ENCODE assay signal across 13 cellular contexts in the genomic region with DNA sequence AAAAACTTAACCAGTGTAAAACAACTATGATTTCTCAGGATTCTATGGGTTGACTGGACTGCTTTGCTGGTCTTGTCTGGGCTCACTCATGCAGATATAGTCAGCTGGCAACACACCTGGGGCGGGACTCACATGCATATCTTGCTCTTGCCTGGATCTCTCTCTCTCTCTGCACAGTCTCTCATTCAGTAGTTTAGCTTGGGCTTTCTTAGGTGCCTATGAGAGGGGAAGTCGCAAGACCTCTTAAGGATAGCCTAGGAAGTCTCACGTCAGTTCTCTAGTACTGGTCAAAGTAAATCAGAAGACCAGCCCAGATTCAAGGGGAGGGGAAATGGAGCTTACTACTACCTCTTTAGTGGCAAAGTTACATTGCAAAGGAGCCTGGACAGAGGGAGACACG. TPM values are rescaled to one million over a fixed set of nuclear protein-coding genes. Genes with fewer than 3 reads are reported as not detected.
A peak's percentile ranks its signal among the peaks of the same experiment; 100 is the strongest.
DNase-seq lines count a peak whose midpoint lies in the region; ATAC-seq, FAIRE-seq and TF ChIP-seq lines count a peak whose summit lies in the region.
"Had no signal": no experiment of that assay in that cellular context is flagged by ENCODE, and none has a peak within 500 bp of the region (broad histone marks: within the 10 kb centered on the region; RNA-seq: fewer than 3 reads in every experiment).

No MANE protein-coding gene starts in this region.

- no peak overlapping the region for H3K18ac ChIP-seq in neuronal stem cell (ENCODE audit: low read length)

- no peak for TF ChIP-seq EP300 in HepG2 (IDR thresholded peaks at IDR 0.05; ENCODE audit: low read depth in 2 of 2, low read length in 2 of 2)
- TF ChIP-seq EP300 in HepG2 (CRISPR knock-in tag; IDR thresholded peaks at IDR 0.05; ENCODE audit: borderline replicate concordance): no peak

- peaks cover 0 to 4% of the 10 kb centered on the region in 2 experiments; a peak in 1 of 5 replicates for H3K36me3 ChIP-seq in HepG2 (replicated peaks in 1 of 2; ENCODE audit: control insufficient read depth in 1 of 2, insufficient read depth in 2 of 2, low read length in 2 of 2)
- H3K36me3 ChIP-seq in right lobe of liver: no peaks in the 10 kb centered on the region
- H3K36me3 ChIP-seq in thyroid gland: no peaks in the 10 kb centered on the region
- H3K36me3 ChIP-seq in neuronal stem cell (replicated peaks in 1 of 2; ENCODE audit: control insufficient read depth in 2 of 2, insufficient read depth in 2 of 2, low read length in 2 of 2): peaks cover 0 to 7% of the 10 kb centered on the region in 2 donors

- no peak for DNase-seq in HepG2 (ENCODE audit: low spot score)
- no peak for DNase-seq in right lobe of liver
- DNase-seq in activated B cell treated with CpG ODN at 0.5 μM for 24 hours: no peak
- DNase-seq in immature natural killer cell: no peak
- peak; percentile 60 to 67 for DNase-seq in thyroid gland
- DNase-seq in neuronal stem cell (ENCODE audit: low spot score): no peak
- DNase-seq in UCSD-AML1 (lab: John Stamatoyannopoulos, UW; ENCODE audit: unreplicated experiment): no peak
- no peak for DNase-seq in nucleus accumbens (lab: John Stamatoyannopoulos, UW)
- DNase-seq: NCI-H1048; NCI-H526 treated with DMSO at 0.1 percent for 48 hours; stimulated activated naive CD4-positive, alpha-beta T cell treated with Interleukin-2 at 50 U/mL for 16 hours had no signal

- peak overlapping the region; percentile 53 for H3K4me3 Mint-ChIP-seq in activated B cell treated with CpG ODN at 0.5 μM for 24 hours
- H3K4me3 Mint-ChIP-seq in immature natural killer cell: peak overlapping the region; percentile 33 to 98 (median 39)

- intact Hi-C loops in HepG2 (cut with micrococcal nuclease; ENCODE audit: unreplicated experiment) (no loop called here), right lobe of liver (cut with DNase I) (no loop called here), activated B cell treated with CpG ODN at 0.5 μM for 24 hours (cut with micrococcal nuclease) (no loop called here), thyroid gland (cut with DNase I) (no loop called here)

- no peaks in the 10 kb centered on the region for H3K27me3 Mint-ChIP-seq in activated B cell treated with CpG ODN at 0.5 μM for 24 hours
- H3K27me3 Mint-ChIP-seq in immature natural killer cell (ENCODE audit: low read depth in 3 of 3): peaks cover 6 to 8% (median 7%) of the 10 kb centered on the region in 3 donors

- H3K4me1 Mint-ChIP-seq in activated B cell treated with CpG ODN at 0.5 μM for 24 hours: peaks cover 32% of the 10 kb centered on the region
- H3K4me1 Mint-ChIP-seq in immature natural killer cell: peaks cover 38 to 53% of the 10 kb centered on the region in 2 donors

- no peaks in the 10 kb centered on the region; a peak in 2 of 5 replicates for H3K27me3 ChIP-seq in HepG2 (ENCODE audit: control insufficient read depth in 1 of 2, insufficient read depth in 2 of 2, low read length in 2 of 2)
- no peaks in the 10 kb centered on the region for H3K27me3 ChIP-seq in right lobe of liver
- H3K27me3 ChIP-seq in thyroid gland: no peaks in the 10 kb centered on the region
- peaks cover 0 to under 1% (median 0%) of the 10 kb centered on the region in 3 experiments for H3K27me3 ChIP-seq in neuronal stem cell (ENCODE audit: control insufficient read depth in 3 of 3, insufficient read depth in 3 of 3, low read depth in 1 of 3, low read length in 3 of 3)

- no peak for TF ChIP-seq RAD21 in HepG2 (CRISPR knock-in tag; IDR thresholded peaks at IDR 0.05)

- H3K9ac ChIP-seq in HepG2 (ENCODE audit: insufficient read depth, low read depth, low read length) (peak overlapping the region; percentile 38), neuronal stem cell (ENCODE audit: low read depth, low read length, poor library complexity) (no peak overlapping the region)

- no peak overlapping the region for H3K14ac ChIP-seq in neuronal stem cell (ENCODE audit: low read length)

- H2BK12ac ChIP-seq in neuronal stem cell (ENCODE audit: low read length): no peak overlapping the region

- in situ Hi-C loops in HepG2 (cut with HindIII; ENCODE audit: extremely low pct_ligation_motif_present, low pct_unique_long_range_greater_than_20kb): no loop called here

- H2AFZ ChIP-seq in HepG2 (ENCODE audit: low read length): no peak overlapping the region
- no peak overlapping the region for H2AFZ ChIP-seq in neuronal stem cell (ENCODE audit: low read length)

- H3K36me3 Mint-ChIP-seq in activated B cell treated with CpG ODN at 0.5 μM for 24 hours (ENCODE audit: low read depth): peaks cover 18% of the 10 kb centered on the region
- H3K36me3 Mint-ChIP-seq in immature natural killer cell: no peaks in the 10 kb centered on the region

- H3K4me1 ChIP-seq in HepG2 (ENCODE audit: insufficient read depth, low read length) (peaks cover 35% of the 10 kb centered on the region), right lobe of liver (peaks cover 0 to 15% (median 3%) of the 10 kb centered on the region in 4 donors), thyroid gland (peaks cover 14 to 22% of the 10 kb centered on the region in 2 donors), neuronal stem cell (ENCODE audit: control insufficient read depth in 2 of 2, insufficient read depth in 1 of 2, low read depth in 1 of 2, low read length in 2 of 2) (peaks cover 0 to 12% of the 10 kb centered on the region in 2 donors)

- H3K4me3 ChIP-seq in HepG2 (replicated peaks in 1 of 3; ENCODE audit: insufficient read depth in 1 of 3, low read depth in 2 of 3, low read length in 3 of 3) (peak overlapping the region in 2 of 3 experiments; percentile 19 to 95; a peak in 2 of 6 replicates), right lobe of liver (no peak overlapping the region), thyroid gland (replicated peaks in 1 of 3) (no peak overlapping the region), neuronal stem cell (ENCODE audit: low read length in 2 of 2) (no peak overlapping the region)

- POLR2A ChIA-PET in HepG2 (lab: Yijun Ruan, JAX): interaction anchor here (1.4 kb wide), 1 partner anchor 24 kb away, joined by 6 read pairs; no protein-coding TSS in a partner anchor
- POLR2A ChIA-PET in activated B cell treated with CpG ODN at 0.5 μM for 24 hours (lab: Charles Lee): interaction anchor here (0.6 to 1.1 kb wide), 2 partner anchors 24 to 116 kb away, joined by 4 to 6 read pairs; no protein-coding TSS in a partner anchor

- H4K20me1 ChIP-seq in HepG2 (ENCODE audit: insufficient read depth, low read length): no peaks in the 10 kb centered on the region

- H3K27ac Mint-ChIP-seq in activated B cell treated with CpG ODN at 0.5 μM for 24 hours: no peak overlapping the region
- H3K27ac Mint-ChIP-seq in immature natural killer cell: peak overlapping the region in 4 of 6 donors; percentile 0 to 76 (median 52)

- H2BK5ac ChIP-seq in neuronal stem cell (ENCODE audit: low read length): no peak overlapping the region

- no peak overlapping the region for H2BK15ac ChIP-seq in neuronal stem cell (ENCODE audit: low read length)

- no peak for TF ChIP-seq CTCF in HepG2 (CRISPR knock-in tag; IDR thresholded peaks at IDR 0.05)
- TF ChIP-seq CTCF in right lobe of liver (IDR thresholded peaks at IDR 0.05): no peak
- TF ChIP-seq CTCF in activated B cell treated with CpG ODN at 0.5 μM for 24 hours (IDR thresholded peaks at IDR 0.05): no peak
- TF ChIP-seq CTCF in thyroid gland (IDR thresholded peaks at IDR 0.05): no peak

- BruUV-seq in HepG2 (replicated peaks; lab: Mats Ljungman, UMichigan): no TSS peak

- H3K4ac ChIP-seq in neuronal stem cell (ENCODE audit: low read length): no peak overlapping the region

- no peak overlapping the region for H4K8ac ChIP-seq in neuronal stem cell (ENCODE audit: low read depth, low read length)

- CTCF ChIA-PET in HepG2 (lab: Yijun Ruan, JAX; ENCODE audit: low intra/inter-chr PET ratio, low total read pairs): no interaction called here
- CTCF ChIA-PET in activated B cell treated with CpG ODN at 0.5 μM for 24 hours (lab: Charles Lee): interaction anchor here (1.1 to 1.6 kb wide), 2 partner anchors 223 to 245 kb away, joined by 3 to 4 read pairs; no protein-coding TSS in a partner anchor

- no peak for FAIRE-seq in HepG2 (lab: Jason Lieb, UNC)
- FAIRE-seq: colon had no signal

- no peaks in the 10 kb centered on the region for H3K9me3 ChIP-seq in HepG2 (ENCODE audit: low read length)
- H3K9me3 ChIP-seq in right lobe of liver: no peaks in the 10 kb centered on the region
- no peaks in the 10 kb centered on the region for H3K9me3 ChIP-seq in thyroid gland
- no peaks in the 10 kb centered on the region for H3K9me3 ChIP-seq in neuronal stem cell (replicated peaks in 1 of 2; ENCODE audit: control insufficient read depth in 2 of 2, insufficient read depth in 1 of 2, low read depth in 1 of 2, low read length in 2 of 2)

- 78% methylated on average over 4 of the region's 4 CpGs for WGBS in HepG2 (ENCODE audit: low lambda C conversion rate)
- WGBS in right lobe of liver (ENCODE audit: insufficient coverage, low coverage, low lambda C conversion rate, missing lambda C conversion rate): 73% methylated on average over 3 of the region's 4 CpGs
- WGBS in thyroid gland, 2 donors: 37 to 57% methylated on average over 4 of the region's 4 CpGs
- WGBS in neuronal stem cell (ENCODE audit: extremely low coverage in 2 of 2, insufficient read length in 2 of 2, insufficient replicate concordance in 1 of 2), 2 donors: no CpG with 5 or more reads among the region's 4 CpGs

- H3K27ac ChIP-seq in HepG2 (ENCODE audit: extremely low read length, insufficient read depth, low read length) (no peak overlapping the region), right lobe of liver (no peak overlapping the region), thyroid gland (peak overlapping the region in 1 of 3 donors; percentile 3), neuronal stem cell (replicated peaks; ENCODE audit: low read length) (no peak overlapping the region)
- H3K27ac ChIP-seq: C4-2B had no signal

- no peak overlapping the region for H4K91ac ChIP-seq in neuronal stem cell (ENCODE audit: low read depth, low read length, poor library complexity)

- ATAC-seq in HepG2: no peak
- no peak for ATAC-seq in right lobe of liver
- no peak for ATAC-seq in activated B cell treated with CpG ODN at 0.5 μM for 24 hours (ENCODE audit: low read depth)

- no peak overlapping the region for H2AK5ac ChIP-seq in neuronal stem cell (ENCODE audit: low read depth, low read length)

- H3K79me1 ChIP-seq in neuronal stem cell (ENCODE audit: low read depth, low read length): no peaks in the 10 kb centered on the region

- H3K4me2 ChIP-seq in HepG2 (ENCODE audit: low read depth, low read length) (peak overlapping the region; percentile 73), neuronal stem cell (ENCODE audit: insufficient read depth, low read length, poor library complexity, severe bottlenecking) (no peak overlapping the region)

- H3K23ac ChIP-seq in neuronal stem cell (ENCODE audit: low read depth, low read length, poor library complexity): no peak overlapping the region

- TF ChIP-seq POLR2A in HepG2 (IDR thresholded peaks at IDR 0.05; ENCODE audit: insufficient read depth in 1 of 2, low read depth in 2 of 2, low read length in 2 of 2) (no peak), right lobe of liver (IDR thresholded peaks at IDR 0.05) (no peak), thyroid gland (IDR thresholded peaks at IDR 0.05) (no peak)

- peaks cover 61% of the 10 kb centered on the region for H3K79me2 ChIP-seq in HepG2 (ENCODE audit: insufficient read depth, low read length)

- no peak overlapping the region for H2BK120ac ChIP-seq in neuronal stem cell (ENCODE audit: low read depth, low read length)

- H3K9me3 Mint-ChIP-seq in activated B cell treated with CpG ODN at 0.5 μM for 24 hours: no peaks in the 10 kb centered on the region
- no peaks in the 10 kb centered on the region for H3K9me3 Mint-ChIP-seq in immature natural killer cell

RNA-seq across cellular contexts. Expression of a gene that starts 2.0 kb away (rescaled TPM):
- total RNA-seq in HepG2 (2016; rRNA removed; fragmentation: Illumina TruSeq; extraction: Trizol): 52.5 and 90.4 TPM in 2 replicates
- 17.0 and 18.1 TPM in 2 replicates for total RNA-seq in HepG2 (2016; cell fraction: cytosol; rRNA removed; fragmentation: Illumina TruSeq; extraction: Trizol; ENCODE audit: low read depth)
- total RNA-seq in HepG2 (2016; cell fraction: insoluble cytoplasmic fraction; rRNA removed; fragmentation: Illumina TruSeq; extraction: Trizol): 53.2 and 103 TPM in 2 replicates
- total RNA-seq in HepG2 (2016; cell fraction: membrane; rRNA removed; fragmentation: Illumina TruSeq; extraction: Trizol): 24.5 and 29.1 TPM in 2 replicates
- total RNA-seq in HepG2 (2016; cell fraction: nucleus; rRNA removed; fragmentation: Illumina TruSeq; extraction: Trizol): 26.7 and 28.0 TPM in 2 replicates
- polyA plus RNA-seq in HepG2 (2011; rRNA removed): 22.3 and 28.8 TPM in 2 replicates
- polyA plus RNA-seq in HepG2 (2011; cell fraction: cytosol; rRNA removed): 16.5 and 20.2 TPM in 2 replicates
- polyA plus RNA-seq in HepG2 (2011; cell fraction: nucleus; rRNA removed): 9.4 and 9.9 TPM in 2 replicates
- polyA plus RNA-seq in HepG2 (2012): 32.2 and 38.7 TPM in 2 replicates
- 13.9 and 15.1 TPM in 2 replicates for polyA plus RNA-seq in HepG2 (2016; cell fraction: cytosol; fragmentation: Illumina TruSeq; extraction: Trizol; ENCODE audit: low read depth)
- 67.6 and 70.2 TPM in 2 replicates for polyA plus RNA-seq in HepG2 (2016; cell fraction: insoluble cytoplasmic fraction; fragmentation: Illumina TruSeq; extraction: Trizol; ENCODE audit: low read depth)
- polyA plus RNA-seq in HepG2 (2016; cell fraction: membrane; fragmentation: Illumina TruSeq; extraction: Trizol; ENCODE audit: low read depth): 16.2 and 20.1 TPM in 2 replicates
- polyA plus RNA-seq in HepG2 (2016; cell fraction: nucleus; fragmentation: Illumina TruSeq; extraction: Trizol; ENCODE audit: insufficient read depth, low read depth): 23.3 and 23.6 TPM in 2 replicates
- polyA minus RNA-seq in HepG2 (2011; rRNA and poly(A)+ RNA removed; ENCODE audit: low replicate concordance): 7.8 and 11.4 TPM in 2 replicates
- 12.4 and 14.8 TPM in 2 replicates for polyA minus RNA-seq in HepG2 (2011; cell fraction: cytosol; rRNA and poly(A)+ RNA removed)
- polyA minus RNA-seq in HepG2 (2011; cell fraction: nucleus; rRNA and poly(A)+ RNA removed): 18.3 and 19.8 TPM in 2 replicates
- total RNA-seq in right lobe of liver: 10 to 100 TPM; 11.1 to 18.9 (median 14.7) TPM
- total RNA-seq in activated B cell treated with CpG ODN at 0.5 μM for 24 hours: 32.7 and 36.7 TPM in 2 replicates
- 10 to 100 TPM; 61.0 to 90.6 (median 71.1) TPM for polyA plus RNA-seq in immature natural killer cell
- total RNA-seq in thyroid gland: 10 to 100 TPM; 35.3 to 69.9 (median 50.4) TPM
- polyA plus RNA-seq in neuronal stem cell (2013, experiment 1 of 2): 47.5 TPM
- 46.9 TPM for polyA plus RNA-seq in neuronal stem cell (2013, experiment 2 of 2)

RNA-seq across cellular contexts. Expression of a gene that starts 26.4 kb away (rescaled TPM):
- total RNA-seq in HepG2 (2016; rRNA removed; fragmentation: Illumina TruSeq; extraction: Trizol): 25.2 and 37.9 TPM in 2 replicates
- 8.4 and 9.1 TPM in 2 replicates for total RNA-seq in HepG2 (2016; cell fraction: cytosol; rRNA removed; fragmentation: Illumina TruSeq; extraction: Trizol; ENCODE audit: low read depth)
- 25.9 and 35.0 TPM in 2 replicates for total RNA-seq in HepG2 (2016; cell fraction: insoluble cytoplasmic fraction; rRNA removed; fragmentation: Illumina TruSeq; extraction: Trizol)
- 22.0 and 27.4 TPM in 2 replicates for total RNA-seq in HepG2 (2016; cell fraction: membrane; rRNA removed; fragmentation: Illumina TruSeq; extraction: Trizol)
- 17.6 and 19.1 TPM in 2 replicates for total RNA-seq in HepG2 (2016; cell fraction: nucleus; rRNA removed; fragmentation: Illumina TruSeq; extraction: Trizol)
- polyA plus RNA-seq in HepG2 (2011; rRNA removed): 22.8 and 32.9 TPM in 2 replicates
- 19.1 and 19.4 TPM in 2 replicates for polyA plus RNA-seq in HepG2 (2011; cell fraction: cytosol; rRNA removed)
- polyA plus RNA-seq in HepG2 (2011; cell fraction: nucleus; rRNA removed): 8.3 and 11.2 TPM in 2 replicates
- 11.1 and 21.5 TPM in 2 replicates for polyA plus RNA-seq in HepG2 (2012)
- 1.1 and 1.4 TPM in 2 replicates for polyA plus RNA-seq in HepG2 (2016; cell fraction: cytosol; fragmentation: Illumina TruSeq; extraction: Trizol; ENCODE audit: low read depth)
- polyA plus RNA-seq in HepG2 (2016; cell fraction: insoluble cytoplasmic fraction; fragmentation: Illumina TruSeq; extraction: Trizol; ENCODE audit: low read depth): 22.9 and 24.1 TPM in 2 replicates
- 6.1 and 7.3 TPM in 2 replicates for polyA plus RNA-seq in HepG2 (2016; cell fraction: membrane; fragmentation: Illumina TruSeq; extraction: Trizol; ENCODE audit: low read depth)
- 12.3 and 15.5 TPM in 2 replicates for polyA plus RNA-seq in HepG2 (2016; cell fraction: nucleus; fragmentation: Illumina TruSeq; extraction: Trizol; ENCODE audit: insufficient read depth, low read depth)
- 41.1 and 60.7 TPM in 2 replicates for polyA minus RNA-seq in HepG2 (2011; rRNA and poly(A)+ RNA removed; ENCODE audit: low replicate concordance)
- 36.7 and 41.0 TPM in 2 replicates for polyA minus RNA-seq in HepG2 (2011; cell fraction: cytosol; rRNA and poly(A)+ RNA removed)
- 54.2 and 57.2 TPM in 2 replicates for polyA minus RNA-seq in HepG2 (2011; cell fraction: nucleus; rRNA and poly(A)+ RNA removed)
- total RNA-seq in right lobe of liver: 1 to 10 TPM; 5.4 to 8.1 (median 6.0) TPM
- 10.4 and 12.1 TPM in 2 replicates for total RNA-seq in activated B cell treated with CpG ODN at 0.5 μM for 24 hours
- 10 to 100 TPM in 1 of 3 donors, 1 to 10 TPM in 2; 5.5 to 13.1 (median 6.9) TPM for polyA plus RNA-seq in immature natural killer cell
- total RNA-seq in thyroid gland: 10 to 100 TPM; 14.8 to 20.8 (median 18.1) TPM
- polyA plus RNA-seq in neuronal stem cell (2013, experiment 1 of 2): 9.3 TPM
- 9.6 TPM for polyA plus RNA-seq in neuronal stem cell (2013, experiment 2 of 2)

Comparison
In these comparisons a context has a peak if more than half of its experiments do, and no peak if none do; other contexts are left out.
1. H3K4me3 ChIP-seq: peak in HepG2 (2 of 3); none in right lobe of liver (0 of 3), thyroid gland (0 of 3) and neuronal stem cell (0 of 2).
2. DNase-seq: peak in thyroid gland (2 of 2); none in HepG2 (single experiment), right lobe of liver (0 of 3), activated B cell treated with CpG ODN at 0.5 μM for 24 hours (single experiment), immature natural killer cell (0 of 3), neuronal stem cell (single experiment), UCSD-AML1 (single experiment) and nucleus accumbens (0 of 56).